9 cellular contexts compared by ENCODE assay signal in the genomic region with DNA sequence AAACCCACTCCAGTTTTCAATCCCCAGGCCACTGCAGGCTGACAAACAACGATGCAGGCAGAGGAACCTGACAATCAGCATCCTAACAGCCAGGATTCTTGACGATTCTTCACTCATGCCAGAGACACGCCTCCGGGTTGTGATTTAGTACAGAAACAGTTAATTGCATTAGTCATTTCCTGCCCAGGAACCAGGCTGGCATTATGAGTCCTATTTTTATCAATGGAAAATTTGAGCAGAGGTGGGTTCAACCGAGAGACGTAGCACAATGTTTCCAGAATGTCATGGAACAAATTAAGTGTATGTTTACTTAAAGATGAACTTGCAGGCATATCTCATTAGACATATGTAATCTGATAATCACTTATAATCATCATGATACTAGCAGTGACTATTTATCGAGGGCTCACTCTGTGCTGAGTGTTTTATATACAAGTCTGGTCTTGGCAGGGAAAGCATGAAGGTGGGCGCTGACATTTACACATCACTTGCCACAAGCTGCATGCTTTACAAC.
DNase-seq lines count a peak whose midpoint lies in the region; ATAC-seq and TF ChIP-seq lines count a peak whose summit lies in the region.
"Had no signal": no experiment of that assay in that cellular context is flagged by ENCODE, and none has a peak within 500 bp of the region (broad histone marks: within the 10 kb centered on the region; RNA-seq: fewer than 3 reads in every experiment).

No MANE protein-coding gene starts in this region.

- TF ChIP-seq CTCF in DND-41 (IDR thresholded peaks at IDR 0.05; ENCODE audit: borderline replicate concordance, extremely low read depth, low read length, poor library complexity, severe bottlenecking), result no peak
- no peak for TF ChIP-seq CTCF in osteoblast (IDR thresholded peaks at IDR 0.05; ENCODE audit: extremely low read depth, low read depth, low read length)
- no peak for TF ChIP-seq CTCF in colonic mucosa (IDR thresholded peaks at IDR 0.05)

- H3K4me1 ChIP-seq in DND-41 (ENCODE audit: insufficient read depth, low read length), result no peaks in the 10 kb centered on the region
- H3K4me1 ChIP-seq in osteoblast (ENCODE audit: insufficient read depth, low read length), result peaks cover 29% of the 10 kb centered on the region
- peaks cover 4% of the 10 kb centered on the region for H3K4me1 ChIP-seq in colonic mucosa

- H3K36me3 ChIP-seq in DND-41 (ENCODE audit: insufficient read depth, low read length) (no peaks in the 10 kb centered on the region), osteoblast (ENCODE audit: insufficient read depth, low read length) (peaks cover 6% of the 10 kb centered on the region), colonic mucosa (no peaks in the 10 kb centered on the region)

- H3K79me2 ChIP-seq in DND-41 (ENCODE audit: insufficient read depth, low read length), result no peaks in the 10 kb centered on the region
- H3K79me2 ChIP-seq in osteoblast (ENCODE audit: insufficient read depth, low read length), result no peaks in the 10 kb centered on the region

- no peaks in the 10 kb centered on the region for H4K20me1 ChIP-seq in DND-41 (ENCODE audit: insufficient read depth, low read length)
- no peaks in the 10 kb centered on the region for H4K20me1 ChIP-seq in osteoblast (ENCODE audit: insufficient read depth, low read length)

- H3K27ac ChIP-seq in DND-41 (ENCODE audit: low read length) (no peak overlapping the region), osteoblast (ENCODE audit: low read depth, low read length) (peak overlapping the region; percentile 79), colonic mucosa (no peak overlapping the region)
- H3K27ac ChIP-seq: HL-60 had no signal

- DNase-seq in DND-41, result no peak
- DNase-seq in NCI-H2081 (lab: John Stamatoyannopoulos, UW), result peak; percentile 64 to 87
- peak; percentile 64 for DNase-seq in activated naive CD8-positive, alpha-beta T cell treated with anti-CD3 and anti-CD28 coated beads for 36 hours
- DNase-seq in osteoblast (ENCODE audit: insufficient read length, low spot score, missing footprints), result peak; percentile 92
- no peak for DNase-seq in colonic mucosa
- no peak for DNase-seq in posterior vena cava (ENCODE audit: low spot score)
- no peak for DNase-seq in HuH-7.5 (ENCODE audit: low spot score)

- no peaks in the 10 kb centered on the region for H3K9me3 ChIP-seq in DND-41 (ENCODE audit: insufficient read depth, low read length, severe bottlenecking)
- H3K9me3 ChIP-seq in osteoblast (ENCODE audit: low read depth, low read length), result no peaks in the 10 kb centered on the region
- no peaks in the 10 kb centered on the region for H3K9me3 ChIP-seq in colonic mucosa

- H3K4me1 Mint-ChIP-seq in activated naive CD8-positive, alpha-beta T cell treated with anti-CD3 and anti-CD28 coated beads for 36 hours, result peaks cover 22% of the 10 kb centered on the region

- no peak overlapping the region for H3K4me3 Mint-ChIP-seq in activated naive CD8-positive, alpha-beta T cell treated with anti-CD3 and anti-CD28 coated beads for 36 hours

- no peaks in the 10 kb centered on the region for H3K27me3 Mint-ChIP-seq in activated naive CD8-positive, alpha-beta T cell treated with anti-CD3 and anti-CD28 coated beads for 36 hours

- H3K36me3 Mint-ChIP-seq in activated naive CD8-positive, alpha-beta T cell treated with anti-CD3 and anti-CD28 coated beads for 36 hours, result peaks cover 12% of the 10 kb centered on the region

- ATAC-seq in DND-41 (ENCODE audit: insufficient read depth, low read depth), result no peak
- no peak for ATAC-seq in HG03439 (IDR thresholded peaks at IDR 0.05; ENCODE audit: unreplicated experiment)

- no peak overlapping the region for H3K4me3 ChIP-seq in DND-41 (ENCODE audit: low read depth in 1 of 2, low read length in 2 of 2)
- no peak overlapping the region for H3K4me3 ChIP-seq in osteoblast (ENCODE audit: insufficient read depth, low read length)
- H3K4me3 ChIP-seq in colonic mucosa, result no peak overlapping the region

- intact Hi-C loops in colonic mucosa (cut with DNase I) (no loop called here), posterior vena cava (cut with DNase I) (loop anchor here in 1 of 2 donors (10.0 kb wide), 1 partner anchor 175 kb away; no protein-coding TSS in a partner anchor)

- no peaks in the 10 kb centered on the region for H3K27me3 ChIP-seq in DND-41 (ENCODE audit: insufficient read depth, low read length, poor library complexity)
- H3K27me3 ChIP-seq in osteoblast (ENCODE audit: insufficient read depth, low read length), result no peaks in the 10 kb centered on the region
- no peaks in the 10 kb centered on the region for H3K27me3 ChIP-seq in colonic mucosa

- H3K9ac ChIP-seq in DND-41 (ENCODE audit: low read depth, low read length) (no peak overlapping the region), colonic mucosa (ENCODE audit: low read depth in 2 of 2, low read length in 2 of 2) (no peak overlapping the region)

- H3K4me2 ChIP-seq in DND-41 (ENCODE audit: insufficient read depth, low read length), result no peak overlapping the region
- peak overlapping the region; percentile 68 for H3K4me2 ChIP-seq in osteoblast (ENCODE audit: insufficient read depth, low read length)

- H3K27ac Mint-ChIP-seq in activated naive CD8-positive, alpha-beta T cell treated with anti-CD3 and anti-CD28 coated beads for 36 hours, result peak overlapping the region; percentile 92

- no peaks in the 10 kb centered on the region for H3K9me3 Mint-ChIP-seq in activated naive CD8-positive, alpha-beta T cell treated with anti-CD3 and anti-CD28 coated beads for 36 hours

- H2AFZ ChIP-seq in DND-41 (ENCODE audit: low read depth, low read length) (peak overlapping the region; percentile 45; the same call in 1 of the 2 replicates), osteoblast (ENCODE audit: low read length) (no peak overlapping the region)

Comparison
In these comparisons a context has a peak if more than half of its experiments do, and no peak if none do; other contexts are left out.
1. DNase-seq: peak in NCI-H2081 (2 of 2), activated naive CD8-positive, alpha-beta T cell treated with anti-CD3 and anti-CD28 coated beads for 36 hours (single experiment) and osteoblast (single experiment); none in DND-41 (single experiment), colonic mucosa (single experiment), posterior vena cava (single experiment) and HuH-7.5 (single experiment).